Comparison of ENCODE assay signal across 9 cellular contexts in the genomic region with DNA sequence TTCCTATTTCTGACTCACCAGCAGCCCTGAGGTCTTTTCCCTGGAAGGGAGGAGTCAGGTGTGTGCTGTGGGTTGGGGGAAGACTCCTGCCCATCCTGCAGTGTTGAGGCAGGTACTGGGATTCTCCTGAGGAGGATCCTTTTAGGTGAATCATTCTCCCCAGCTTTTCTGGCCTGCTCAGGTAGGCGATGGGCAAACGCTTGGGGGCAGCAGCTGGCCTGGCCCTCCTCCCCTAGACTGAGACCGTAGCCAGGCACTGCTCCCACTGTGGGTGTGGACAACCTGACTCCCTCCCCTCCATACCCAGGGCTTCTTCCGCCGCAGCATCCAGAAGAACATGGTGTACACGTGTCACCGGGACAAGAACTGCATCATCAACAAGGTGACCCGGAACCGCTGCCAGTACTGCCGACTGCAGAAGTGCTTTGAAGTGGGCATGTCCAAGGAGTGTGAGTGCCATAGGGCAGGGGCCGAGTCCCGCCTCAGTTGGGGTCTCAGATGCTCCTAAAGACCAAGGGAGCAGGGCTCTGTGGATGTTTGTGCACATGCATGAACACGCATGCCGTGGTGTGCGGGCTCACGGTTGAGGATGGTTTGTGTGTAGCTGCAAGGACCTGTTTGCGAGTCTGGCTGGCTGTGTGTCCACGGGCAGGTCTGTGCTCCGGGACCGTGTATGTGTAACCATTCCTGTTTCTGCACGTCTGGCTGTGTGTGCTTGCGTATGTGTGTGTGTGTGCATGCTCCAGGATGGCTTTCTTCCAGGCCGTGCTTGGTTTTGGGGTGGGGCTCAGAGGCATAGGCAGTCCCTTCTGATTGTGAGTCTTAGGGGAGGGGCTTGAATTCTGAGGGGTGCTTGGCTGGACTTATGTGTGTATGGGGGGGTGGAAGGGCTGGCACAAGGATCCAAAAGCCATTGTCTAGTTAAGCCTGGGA. TPM values are rescaled to one million over a fixed set of nuclear protein-coding genes. Genes with fewer than 3 reads are reported as not detected.
A peak's percentile ranks its signal among the peaks of the same experiment; 100 is the strongest.
DNase-seq lines count a peak whose midpoint lies in the region; ATAC-seq and TF ChIP-seq lines count a peak whose summit lies in the region.
"Had no signal": no experiment of that assay in that cellular context is flagged by ENCODE, and none has a peak within 500 bp of the region (broad histone marks: within the 10 kb centered on the region; RNA-seq: fewer than 3 reads in every experiment).

No MANE protein-coding gene starts in this region.

- 75% methylated on average over 16 of the region's 23 CpGs for WGBS in SK-N-SH (ENCODE audit: low lambda C conversion rate)

- TF ChIP-seq EP300 in SK-N-SH (IDR thresholded peaks at IDR 0.05; ENCODE audit: borderline replicate concordance in 1 of 2, low read depth in 1 of 2, low read length in 1 of 2): no peak

- H2AFZ ChIP-seq in SK-N-SH (ENCODE audit: low read depth): no peak overlapping the region

- peak overlapping the region; percentile 69 for H3K27ac Mint-ChIP-seq in stimulated activated effector memory CD8-positive, alpha-beta T cell treated with anti-CD3 and anti-CD28 coated beads, Interleukin-12 subunit alpha, Interleukin-12 subunit beta, amount 100 ng/mL, for 72 hours

- H3K9me3 ChIP-seq in SK-N-SH: no peaks in the 10 kb centered on the region
- H3K9me3 ChIP-seq in breast epithelium: no peaks in the 10 kb centered on the region

- CTCF ChIA-PET in SK-N-SH (lab: Yijun Ruan, JAX): interaction anchor here (11.9 to 57.6 kb wide), 2 partner anchors 18 to 44 kb away, joined by 171 to 1706 read pairs; partner anchors contain the start of genes CDC6 and RARA

- H3K4me3 Mint-ChIP-seq in stimulated activated effector memory CD8-positive, alpha-beta T cell treated with anti-CD3 and anti-CD28 coated beads, Interleukin-12 subunit alpha, Interleukin-12 subunit beta, amount 100 ng/mL, for 72 hours: no peak overlapping the region

- intact Hi-C loops in breast epithelium (cut with DNase I; ENCODE audit: low total_unique reads): no loop called here

- no peak for ATAC-seq in SK-N-SH treated with all-trans-retinoic acid at 6 μM for 48 hours
- no peak for ATAC-seq in left lobe of liver
- ATAC-seq in stimulated activated effector memory CD8-positive, alpha-beta T cell treated with anti-CD3 and anti-CD28 coated beads, Interleukin-12 subunit alpha, Interleukin-12 subunit beta, amount 100 ng/mL, for 72 hours: no peak
- ATAC-seq in GM19023 (IDR thresholded peaks at IDR 0.05; ENCODE audit: unreplicated experiment): no peak
- no peak for ATAC-seq in GM21423 (IDR thresholded peaks at IDR 0.05; ENCODE audit: unreplicated experiment)

- POLR2A ChIA-PET in SK-N-SH (lab: Yijun Ruan, JAX): interaction anchor here (0.6 to 4.7 kb wide), 3 partner anchors 18 to 46 kb away, joined by 3 to 24 read pairs (median 13); partner anchors contain the start of gene RARA

- H3K9ac ChIP-seq in SK-N-SH: 0 out of 2 replicates have a peak overlapping the region, but pooled peaks have one; percentile 1

- TF ChIP-seq POLR2A in breast epithelium (IDR thresholded peaks at IDR 0.05): no peak

- H3K9me3 Mint-ChIP-seq in stimulated activated effector memory CD8-positive, alpha-beta T cell treated with anti-CD3 and anti-CD28 coated beads, Interleukin-12 subunit alpha, Interleukin-12 subunit beta, amount 100 ng/mL, for 72 hours: no peaks in the 10 kb centered on the region

- H3K4me2 ChIP-seq in SK-N-SH: peak overlapping the region; percentile 97; the same call in 1 of the 2 replicates

- H3K9me2 ChIP-seq in SK-N-SH: no peaks in the 10 kb centered on the region

- peaks cover 99% of the 10 kb centered on the region for H3K36me3 Mint-ChIP-seq in stimulated activated effector memory CD8-positive, alpha-beta T cell treated with anti-CD3 and anti-CD28 coated beads, Interleukin-12 subunit alpha, Interleukin-12 subunit beta, amount 100 ng/mL, for 72 hours

- peaks cover 53% of the 10 kb centered on the region for H3K79me2 ChIP-seq in SK-N-SH (ENCODE audit: insufficient read depth)

- peaks cover 53% of the 10 kb centered on the region for H4K20me1 ChIP-seq in SK-N-SH (ENCODE audit: insufficient read depth)

- H3K4me3 ChIP-seq in SK-N-SH (ENCODE audit: low read depth in 2 of 2, low read length in 1 of 2) (no peak overlapping the region; a peak in 1 of 4 replicates), breast epithelium (peak overlapping the region in 1 of 3 donors; percentile 81)

- no peak for DNase-seq in SK-N-SH
- no peak for DNase-seq in breast epithelium (ENCODE audit: low spot score in 2 of 2)
- peak; percentile 63 for DNase-seq in left lobe of liver (ENCODE audit: low spot score)
- DNase-seq in stimulated activated effector memory CD8-positive, alpha-beta T cell treated with anti-CD3 and anti-CD28 coated beads, Interleukin-12 subunit alpha, Interleukin-12 subunit beta, amount 100 ng/mL, for 72 hours (ENCODE audit: low spot score in 2 of 2): no peak
- no peak for DNase-seq in DMS53 (lab: John Stamatoyannopoulos, UW)
- DNase-seq: SIG-M5 had no signal

- peaks cover 82% of the 10 kb centered on the region for H3K4me1 Mint-ChIP-seq in stimulated activated effector memory CD8-positive, alpha-beta T cell treated with anti-CD3 and anti-CD28 coated beads, Interleukin-12 subunit alpha, Interleukin-12 subunit beta, amount 100 ng/mL, for 72 hours

- no peak for TF ChIP-seq CTCF in SK-N-SH (IDR thresholded peaks at IDR 0.05)
- no peak for TF ChIP-seq CTCF in breast epithelium (IDR thresholded peaks at IDR 0.05)

- no peak for TF ChIP-seq RAD21 in SK-N-SH (IDR thresholded peaks at IDR 0.05; ENCODE audit: low read length)

- H3F3A ChIP-seq in SK-N-SH (replicated peaks; ENCODE audit: insufficient read depth): peaks cover 1% of the 10 kb centered on the region

- H3K27me3 ChIP-seq in SK-N-SH (ENCODE audit: insufficient read depth) (no peaks in the 10 kb centered on the region), breast epithelium (no peaks in the 10 kb centered on the region)

- peaks cover 51 to 94% of the 10 kb centered on the region in 2 experiments for H3K4me1 ChIP-seq in SK-N-SH (ENCODE audit: control insufficient read depth in 1 of 2, insufficient read depth in 2 of 2, low read depth in 1 of 2, low read length in 1 of 2)
- peaks cover 31 to 44% of the 10 kb centered on the region in 2 donors for H3K4me1 ChIP-seq in breast epithelium

- peak overlapping the region; percentile 39 to 99; a peak in 3 of 4 replicates for H3K27ac ChIP-seq in SK-N-SH (ENCODE audit: low read depth in 2 of 2, low read length in 1 of 2)
- peak overlapping the region; percentile 97 to 98 for H3K27ac ChIP-seq in breast epithelium

- H3K36me3 ChIP-seq in SK-N-SH (replicated peaks in 1 of 2; ENCODE audit: control insufficient read depth in 1 of 2, insufficient read depth in 2 of 2, low read length in 1 of 2) (peaks cover 32 to 42% of the 10 kb centered on the region in 2 experiments), breast epithelium (no peaks in the 10 kb centered on the region)

TF ChIP-seq in SK-N-SH, 30 proteins besides CTCF, POLR2A, EP300 and RAD21:
- no peak for TF ChIP-seq TCF12 (IDR thresholded peaks at IDR 0.05)
- no peak for TF ChIP-seq FOXJ3 (CRISPR knock-in tag; IDR thresholded peaks at IDR 0.05)
- TF ChIP-seq EZH2phosphoT487 (IDR thresholded peaks at IDR 0.05; ENCODE audit: borderline replicate concordance, low read depth): no peak

TF ChIP-seq in SK-N-SH treated with all-trans-retinoic acid at 6 μM for 48 hours, 23 proteins besides CTCF, POLR2A, EP300 and RAD21:
- TF ChIP-seq TOX (CRISPR knock-in tag; IDR thresholded peaks at IDR 0.05; ENCODE audit: borderline replicate concordance) (no peak), ZFP30 (CRISPR knock-in tag; IDR thresholded peaks at IDR 0.05) (no peak), CSDC2 (CRISPR knock-in tag; IDR thresholded peaks at IDR 0.05) (no peak), RARB (CRISPR knock-in tag; IDR thresholded peaks at IDR 0.05) (no peak), PPARA (CRISPR knock-in tag; IDR thresholded peaks at IDR 0.05; ENCODE audit: borderline replicate concordance) (no peak), BACH2 (CRISPR knock-in tag; IDR thresholded peaks at IDR 0.05; ENCODE audit: borderline replicate concordance) (no peak), SNAI2 (CRISPR knock-in tag; IDR thresholded peaks at IDR 0.05) (no peak), ZNF70 (CRISPR knock-in tag; IDR thresholded peaks at IDR 0.05) (no peak), TCF4 (CRISPR knock-in tag; IDR thresholded peaks at IDR 0.05; ENCODE audit: borderline replicate concordance) (no peak), ZC3H10 (CRISPR knock-in tag; IDR thresholded peaks at IDR 0.05) (no peak), ARNTL (CRISPR knock-in tag; IDR thresholded peaks at IDR 0.05; ENCODE audit: borderline replicate concordance, low read depth) (no peak), OSR1 (CRISPR knock-in tag; IDR thresholded peaks at IDR 0.05) (no peak), ZNF565 (CRISPR knock-in tag; conservative IDR thresholded peaks at IDR 0.05; ENCODE audit: low read depth) (no peak)
- TF ChIP-seq, protein P1, sequence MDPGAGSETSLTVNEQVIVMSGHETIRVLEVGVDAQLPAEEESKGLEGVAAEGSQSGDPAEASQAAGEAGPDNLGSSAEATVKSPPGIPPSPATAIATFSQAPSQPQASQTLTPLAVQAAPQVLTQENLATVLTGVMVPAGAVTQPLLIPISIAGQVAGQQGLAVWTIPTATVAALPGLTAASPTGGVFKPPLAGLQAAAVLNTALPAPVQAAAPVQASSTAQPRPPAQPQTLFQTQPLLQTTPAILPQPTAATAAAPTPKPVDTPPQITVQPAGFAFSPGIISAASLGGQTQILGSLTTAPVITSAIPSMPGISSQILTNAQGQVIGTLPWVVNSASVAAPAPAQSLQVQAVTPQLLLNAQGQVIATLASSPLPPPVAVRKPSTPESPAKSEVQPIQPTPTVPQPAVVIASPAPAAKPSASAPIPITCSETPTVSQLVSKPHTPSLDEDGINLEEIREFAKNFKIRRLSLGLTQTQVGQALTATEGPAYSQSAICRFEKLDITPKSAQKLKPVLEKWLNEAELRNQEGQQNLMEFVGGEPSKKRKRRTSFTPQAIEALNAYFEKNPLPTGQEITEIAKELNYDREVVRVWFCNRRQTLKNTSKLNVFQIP (CRISPR knock-in tag; IDR thresholded peaks at IDR 0.05; ENCODE audit: borderline replicate concordance, low read depth): no peak
TF ChIP-seq in SK-N-SH treated with all-trans-retinoic acid at 6 μM for 48 hours: peak in this region for 0.

RNA-seq across cellular contexts. Expression of gene GJD3, which starts 14.8 kb away (rescaled TPM):
- polyA plus RNA-seq in SK-N-SH (2012; rRNA removed): not detected in 2 replicates
- not detected in 2 replicates for polyA plus RNA-seq in SK-N-SH (2012; cell fraction: cytosol; rRNA removed)
- polyA plus RNA-seq in SK-N-SH (2012; cell fraction: nucleus; rRNA removed): not detected in 2 replicates
- not detected for total RNA-seq in breast epithelium
- total RNA-seq in left lobe of liver: 0.68 TPM

RNA-seq across cellular contexts. Expression of gene RARA, which starts 40.8 kb away (rescaled TPM):
- polyA plus RNA-seq in SK-N-SH (2012; rRNA removed): 8.9 and 13.3 TPM in 2 replicates
- polyA plus RNA-seq in SK-N-SH (2012; cell fraction: cytosol; rRNA removed): 6.9 and 9.6 TPM in 2 replicates
- 13.2 and 15.0 TPM in 2 replicates for polyA plus RNA-seq in SK-N-SH (2012; cell fraction: nucleus; rRNA removed)
- total RNA-seq in breast epithelium (10 to 100 TPM; 14.2 to 31.2 (median 25.2) TPM), left lobe of liver (21.3 TPM)
